In the genomic region with DNA sequence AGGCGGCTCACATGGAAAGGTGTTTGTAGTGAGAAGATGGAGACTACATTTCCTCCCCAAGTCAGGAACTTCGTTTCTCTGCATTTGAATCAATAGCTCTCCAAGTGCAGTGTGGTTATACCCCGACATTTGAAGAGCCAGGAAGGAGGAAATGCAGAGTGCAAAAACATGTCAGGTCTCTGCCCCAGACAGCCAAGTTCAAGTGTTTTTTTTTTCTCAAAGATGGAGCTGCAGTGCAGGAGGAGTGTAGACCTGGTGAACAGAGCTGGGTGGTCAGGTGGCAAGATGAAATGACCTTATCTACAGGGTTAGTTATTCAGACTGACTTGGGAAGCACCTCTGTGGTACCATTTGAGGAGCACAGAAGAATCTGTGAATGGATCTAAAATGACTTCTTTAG, we compare ENCODE assay signal across 11 cellular contexts. TPM values are rescaled to one million over a fixed set of nuclear protein-coding genes. Genes with fewer than 3 reads are reported as not detected.
DNase-seq lines count a peak whose midpoint lies in the region; ATAC-seq and TF ChIP-seq lines count a peak whose summit lies in the region.
"Had no signal": no experiment of that assay in that cellular context is flagged by ENCODE, and none has a peak within 500 bp of the region (broad histone marks: within the 10 kb centered on the region; RNA-seq: fewer than 3 reads in every experiment).

No MANE protein-coding gene starts in this region.

- no peak for ATAC-seq in activated T-cell treated with anti-CD3 and anti-CD28 coated beads, Interleukin-2, amount 50 U/mL, for 4 hours
- ATAC-seq in naive B cell (ENCODE audit: low read depth in 2 of 2), result peak; percentile 33 to 55

- H3K27ac Mint-ChIP-seq in naive B cell, result peak overlapping the region in 5 of 6 donors; percentile 53 to 90 (median 81)

- H3K9me3 Mint-ChIP-seq in activated T-cell treated with anti-CD3 and anti-CD28 coated beads, Interleukin-2, amount 50 U/mL, for 4 hours, result peaks cover 2% of the 10 kb centered on the region
- no peaks in the 10 kb centered on the region for H3K9me3 Mint-ChIP-seq in naive B cell

- peak overlapping the region; percentile 47 for H3K4me3 Mint-ChIP-seq in activated T-cell treated with anti-CD3 and anti-CD28 coated beads, Interleukin-2, amount 50 U/mL, for 4 hours
- peak overlapping the region in 6 of 8 donors; percentile 19 to 80 (median 57) for H3K4me3 Mint-ChIP-seq in naive B cell

- DNase-seq in DMS53 treated with DMSO at 0.1 percent for 48 hours (lab: John Stamatoyannopoulos, UW; ENCODE audit: unreplicated experiment), result peak; percentile 29
- DNase-seq in activated T-cell treated with anti-CD3 and anti-CD28 coated beads, Interleukin-2, amount 50 U/mL, for 4 hours, result no peak
- DNase-seq in naive B cell, result no peak
- no peak for DNase-seq in HK-2 (ENCODE audit: unreplicated experiment)
- DNase-seq in HPDE6-E6E7 (ENCODE audit: extremely low spot score), result no peak
- no peak for DNase-seq in NCI-H2171 (lab: John Stamatoyannopoulos, UW)
- no peak for DNase-seq in cerebellar cortex (ENCODE audit: low spot score)
- DNase-seq: DMS 273 treated with DMSO at 0.1 percent for 48 hours, ovary had no signal

- no peak for TF ChIP-seq CTCF in 22Rv1 (IDR thresholded peaks at IDR 0.05)

- peak overlapping the region; percentile 92 for H3K27ac ChIP-seq in 22Rv1
- H3K27ac ChIP-seq: KMS-11 had no signal

- H3K36me3 Mint-ChIP-seq in activated T-cell treated with anti-CD3 and anti-CD28 coated beads, Interleukin-2, amount 50 U/mL, for 4 hours (ENCODE audit: insufficient read depth), result peaks cover 7% of the 10 kb centered on the region
- H3K36me3 Mint-ChIP-seq in naive B cell, result peaks cover 0 to 4% of the 10 kb centered on the region in 2 donors

- H3K4me1 Mint-ChIP-seq in activated T-cell treated with anti-CD3 and anti-CD28 coated beads, Interleukin-2, amount 50 U/mL, for 4 hours (ENCODE audit: low read depth), result peaks cover 74% of the 10 kb centered on the region
- peaks cover 45 to 58% (median 57%) of the 10 kb centered on the region in 3 donors for H3K4me1 Mint-ChIP-seq in naive B cell

- H3K27me3 Mint-ChIP-seq in activated T-cell treated with anti-CD3 and anti-CD28 coated beads, Interleukin-2, amount 50 U/mL, for 4 hours (ENCODE audit: low read depth), result no peaks in the 10 kb centered on the region
- H3K27me3 Mint-ChIP-seq in naive B cell, result no peaks in the 10 kb centered on the region

RNA-seq across cellular contexts. Expression of a gene that starts 21.3 kb away (rescaled TPM):
- 10 to 100 TPM; 35.9 to 42.3 (median 37.9) TPM for total RNA-seq in activated T-cell treated with anti-CD3 and anti-CD28 coated beads, Interleukin-2, amount 50 U/mL, for 4 hours
- 10 to 100 TPM in 4 of 6 donors, 1 to 10 TPM in 2; 8.5 to 30.4 (median 11.0) TPM for polyA plus RNA-seq in naive B cell (ENCODE audit: low read depth in 6 of 6)

Comparison
In these comparisons a context has a peak if more than half of its experiments do, and no peak if none do; other contexts are left out.
1. ATAC-seq: peak in naive B cell (2 of 2); none in activated T-cell treated with anti-CD3 and anti-CD28 coated beads, Interleukin-2, amount 50 U/mL, for 4 hours (0 of 2).